8 cellular contexts compared by ENCODE assay signal in genomic region chr21:34615487-34615814, GRCh38. TPM values are rescaled to one million over a fixed set of nuclear protein-coding genes. Genes with fewer than 3 reads are reported as not detected.
DNase-seq lines count a peak whose midpoint lies in the region; ATAC-seq and TF ChIP-seq lines count a peak whose summit lies in the region.

No MANE protein-coding gene starts in this region.

- no peak for TF ChIP-seq CTCF in HL-60 (IDR thresholded peaks at IDR 0.05; ENCODE audit: insufficient read depth, low read length)
- TF ChIP-seq CTCF in neural crest cell (conservative IDR thresholded peaks at IDR 0.05) = no peak

- H3K27ac ChIP-seq in HL-60 (replicated peaks) (no peak overlapping the region), cingulate gyrus (ENCODE audit: low read depth, low read length) (peak overlapping the region; percentile 90)

- peak overlapping the region; percentile 89 for H3K4me3 Mint-ChIP-seq in neural crest cell

- ATAC-seq in HG02678 (IDR thresholded peaks at IDR 0.05; ENCODE audit: unreplicated experiment) = no peak
- ATAC-seq in GM18498 (IDR thresholded peaks at IDR 0.05; ENCODE audit: unreplicated experiment) = no peak

- peak; percentile 25 for DNase-seq in DMS114 treated with DMSO at 0.1 percent for 48 hours (lab: John Stamatoyannopoulos, UW; ENCODE audit: unreplicated experiment)
- no peak for DNase-seq in HL-60 (ENCODE audit: low read depth in 1 of 2, low spot score in 1 of 2)
- no peak for DNase-seq in neural crest cell (ENCODE audit: low read depth, low spot score)
- DNase-seq in activated effector memory CD4-positive, alpha-beta T cell treated with Interleukin-2 at 50 U/mL for 16 hours = no peak
- no peak for DNase-seq in NCI-H1417 (lab: John Stamatoyannopoulos, UW)

- peaks cover 17% of the 10 kb centered on the region for H3K4me1 Mint-ChIP-seq in neural crest cell

- H3K27me3 ChIP-seq in HL-60 (ENCODE audit: insufficient read depth, poor library complexity, severe bottlenecking) = no peaks in the 10 kb centered on the region

- H3K9me3 Mint-ChIP-seq in neural crest cell = no peaks in the 10 kb centered on the region

- peaks cover 36% of the 10 kb centered on the region for H3K27me3 Mint-ChIP-seq in neural crest cell (ENCODE audit: low read depth)

- peak overlapping the region; percentile 77; the same call in 1 of the 2 replicates for H3K4me3 ChIP-seq in HL-60 (replicated peaks; ENCODE audit: insufficient read depth, low read length)

- H3K36me3 Mint-ChIP-seq in neural crest cell (ENCODE audit: low read depth) = no peaks in the 10 kb centered on the region

- H3K27ac Mint-ChIP-seq in neural crest cell (ENCODE audit: unreplicated experiment) = no peak overlapping the region

RNA-seq across cellular contexts. Expression of gene RCAN1, which starts 0.5 kb away (rescaled TPM):
- 13.0 and 14.2 TPM in 2 replicates for total RNA-seq in neural crest cell

RNA-seq across cellular contexts. Expression of gene CLIC6, which starts 53.3 kb away (rescaled TPM):
- 0.19 and 0.25 TPM in 2 replicates for total RNA-seq in neural crest cell
